ENCODE assay signal across 22 cellular contexts in genomic region chr6:97473979-97474378, GRCh38.
"Had no signal": no experiment of that assay in that cellular context is flagged by ENCODE, and none has a peak within 500 bp of the region (broad histone marks: within the 10 kb centered on the region; RNA-seq: fewer than 3 reads in every experiment).

No MANE protein-coding gene starts in this region.

- H3K4me1 ChIP-seq: left ventricle myocardium inferior, lower lobe of right lung, pancreas, right lobe of liver, testis, tibial nerve, upper lobe of right lung, vagina had no signal

- H2AFZ ChIP-seq: hepatocyte had no signal

- H3K36me3 ChIP-seq: left ventricle myocardium inferior, lower lobe of right lung, pancreas, right lobe of liver, tibial nerve, upper lobe of right lung, vagina had no signal

- H3K27ac ChIP-seq: hepatocyte, left ventricle myocardium inferior, lower lobe of right lung, pancreas, right lobe of liver, testis, tibial nerve, upper lobe of right lung, vagina had no signal

- H3K9me3 Mint-ChIP-seq: stimulated activated memory B cell treated with anti-CD40 and anti-IgM and Interleukin-4, amounts not matched to agents 10 μg/mL and 1 μg/mL and 100 μg/mL, for 72 hours; stimulated activated naive CD8-positive, alpha-beta T cell treated with anti-CD3 and anti-CD28 coated beads, Interleukin-15, Interleukin-2, amounts not matched to agents 100 ng/mL and 50 ng/mL, for 24 hours had no signal

- H3K4me3 ChIP-seq: hepatocyte, left ventricle myocardium inferior, lower lobe of right lung, pancreas, right lobe of liver, testis, tibial nerve, upper lobe of right lung, vagina had no signal

- H3K27ac Mint-ChIP-seq: memory B cell; natural killer cell treated with Interleukin-12 subunit alpha and Interleukin-12 subunit beta and Interleukin-15 and Interleukin-18, amount 100 ng/mL, for 72 hours; progenitor cell of endocrine pancreas; stimulated activated memory B cell treated with anti-CD40 and anti-IgM and Interleukin-4, amounts not matched to agents 10 μg/mL and 1 μg/mL and 100 μg/mL, for 72 hours; stimulated activated naive CD8-positive, alpha-beta T cell treated with anti-CD3 and anti-CD28 coated beads, Interleukin-15, Interleukin-2, amounts not matched to agents 100 ng/mL and 50 ng/mL, for 24 hours had no signal

- DNase-seq: effector CD4-positive, alpha-beta T cell; foreskin melanocyte; head of caudate nucleus; kidney; left cardiac atrium; left ventricle myocardium inferior; lower lobe of right lung; midbrain; occipital lobe; pancreas; right lobe of liver; stimulated activated CD4-positive, alpha-beta T cell treated with anti-CD3 and anti-CD28 coated beads, Interleukin-4, amount 100 ng/mL, for 1 hour; testis; upper lobe of right lung had no signal

- H3K27me3 ChIP-seq: hepatocyte, pancreas, right lobe of liver, testis, tibial nerve, upper lobe of right lung, vagina had no signal

- H3K4me1 Mint-ChIP-seq: memory B cell; stimulated activated memory B cell treated with anti-CD40 and anti-IgM and Interleukin-4, amounts not matched to agents 10 μg/mL and 1 μg/mL and 100 μg/mL, for 72 hours had no signal

- H3K36me3 Mint-ChIP-seq: memory B cell; natural killer cell treated with Interleukin-12 subunit alpha and Interleukin-12 subunit beta and Interleukin-15 and Interleukin-18, amount 100 ng/mL, for 72 hours; stimulated activated memory B cell treated with anti-CD40 and anti-IgM and Interleukin-4, amounts not matched to agents 10 μg/mL and 1 μg/mL and 100 μg/mL, for 72 hours had no signal

- H3K4me3 Mint-ChIP-seq: memory B cell; natural killer cell treated with Interleukin-12 subunit alpha and Interleukin-12 subunit beta and Interleukin-15 and Interleukin-18, amount 100 ng/mL, for 72 hours; stimulated activated memory B cell treated with anti-CD40 and anti-IgM and Interleukin-4, amounts not matched to agents 10 μg/mL and 1 μg/mL and 100 μg/mL, for 72 hours; stimulated activated naive CD8-positive, alpha-beta T cell treated with anti-CD3 and anti-CD28 coated beads, Interleukin-15, Interleukin-2, amounts not matched to agents 100 ng/mL and 50 ng/mL, for 24 hours had no signal

- H3K27me3 Mint-ChIP-seq: natural killer cell treated with Interleukin-12 subunit alpha and Interleukin-12 subunit beta and Interleukin-15 and Interleukin-18, amount 100 ng/mL, for 72 hours; progenitor cell of endocrine pancreas; stimulated activated memory B cell treated with anti-CD40 and anti-IgM and Interleukin-4, amounts not matched to agents 10 μg/mL and 1 μg/mL and 100 μg/mL, for 72 hours; stimulated activated naive CD8-positive, alpha-beta T cell treated with anti-CD3 and anti-CD28 coated beads, Interleukin-15, Interleukin-2, amounts not matched to agents 100 ng/mL and 50 ng/mL, for 24 hours had no signal

- ATAC-seq: left cardiac atrium; lower lobe of right lung; natural killer cell treated with Interleukin-12 subunit alpha and Interleukin-12 subunit beta and Interleukin-15 and Interleukin-18, amount 100 ng/mL, for 72 hours; pancreas; right lobe of liver; stimulated activated memory B cell treated with anti-CD40 and anti-IgM and Interleukin-4, amounts not matched to agents 10 μg/mL and 1 μg/mL and 100 μg/mL, for 72 hours; upper lobe of right lung had no signal

- H3K4me2 ChIP-seq: hepatocyte had no signal

- H3K9me3 ChIP-seq: left ventricle myocardium inferior, lower lobe of right lung, pancreas, right lobe of liver, testis, tibial nerve, upper lobe of right lung, vagina had no signal

- H3K79me2 ChIP-seq: hepatocyte had no signal
